11 cellular contexts compared by ENCODE assay signal in the genomic region with DNA sequence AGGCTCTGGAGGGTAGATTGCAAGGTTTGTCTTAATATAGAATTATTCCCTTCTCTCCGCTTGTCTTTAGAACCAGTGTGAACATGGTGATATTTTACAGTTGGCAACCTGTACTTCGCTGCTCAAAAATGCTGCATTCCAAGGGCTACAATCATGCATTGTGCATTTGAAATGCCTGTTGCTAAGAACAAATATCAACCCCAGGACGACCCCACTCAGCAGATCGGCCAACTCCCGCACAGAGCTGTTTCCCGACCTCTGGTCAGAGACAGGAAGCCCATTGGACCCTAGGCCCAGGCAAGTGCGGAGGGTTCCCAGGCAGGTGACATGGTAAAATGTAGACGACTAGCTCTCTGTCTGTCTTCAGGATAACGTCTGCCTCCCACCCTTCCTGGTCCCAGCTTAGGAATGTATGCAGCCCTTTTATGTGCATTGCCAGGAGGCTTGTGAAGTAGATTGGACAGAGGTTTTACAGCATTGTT.
DNase-seq lines count a peak whose midpoint lies in the region; ATAC-seq and TF ChIP-seq lines count a peak whose summit lies in the region.
"Had no signal": no experiment of that assay in that cellular context is flagged by ENCODE, and none has a peak within 500 bp of the region (broad histone marks: within the 10 kb centered on the region; RNA-seq: fewer than 3 reads in every experiment).

No MANE protein-coding gene starts in this region.

- peaks cover 6% of the 10 kb centered on the region for H3K4me1 ChIP-seq in CD4-positive, CD25-positive, alpha-beta regulatory T cell (ENCODE audit: control insufficient read depth, insufficient read depth, low read length, poor library complexity, severe bottlenecking)
- H3K4me1 ChIP-seq in psoas muscle, result peaks cover 33% of the 10 kb centered on the region

- H3K9me2 ChIP-seq in SU-DHL-6 (replicated peaks; ENCODE audit: insufficient read depth, low read length), result no peaks in the 10 kb centered on the region

- no peak overlapping the region for H3K4me3 ChIP-seq in CD4-positive, CD25-positive, alpha-beta regulatory T cell (ENCODE audit: low read depth, low read length)
- H3K4me3 ChIP-seq in SU-DHL-6 (ENCODE audit: insufficient read depth, low read length, poor library complexity, severe bottlenecking) (no peak overlapping the region), psoas muscle (no peak overlapping the region)

- TF ChIP-seq CTCF in SU-DHL-6 (IDR thresholded peaks at IDR 0.05; ENCODE audit: insufficient read depth, low read length, poor library complexity, severe bottlenecking), result no peak
- no peak for TF ChIP-seq CTCF in psoas muscle (IDR thresholded peaks at IDR 0.05)

- no peaks in the 10 kb centered on the region for H3K36me3 ChIP-seq in CD4-positive, CD25-positive, alpha-beta regulatory T cell (ENCODE audit: control insufficient read depth, insufficient read depth, low read length)
- H3K36me3 ChIP-seq in SU-DHL-6 (ENCODE audit: low read length), result no peaks in the 10 kb centered on the region
- no peaks in the 10 kb centered on the region for H3K36me3 ChIP-seq in psoas muscle (ENCODE audit: insufficient read depth in 1 of 2, low read depth in 1 of 2)

- no peaks in the 10 kb centered on the region for H3K9me3 ChIP-seq in CD4-positive, CD25-positive, alpha-beta regulatory T cell (ENCODE audit: control insufficient read depth in 2 of 2, low read length in 2 of 2)
- H3K9me3 ChIP-seq in SU-DHL-6 (ENCODE audit: insufficient read depth, low read length) (no peaks in the 10 kb centered on the region), psoas muscle (no peaks in the 10 kb centered on the region)

- peak overlapping the region; percentile 36 for H3K4me2 ChIP-seq in SU-DHL-6 (ENCODE audit: low read depth, low read length, poor library complexity, severe bottlenecking)

- intact Hi-C loops in psoas muscle (cut with DNase I), result loop anchor here (5.0 kb wide), 4 partner anchors 39 to 336 kb away; no protein-coding TSS in a partner anchor

- H3K4me3 Mint-ChIP-seq in CD4-positive, CD25-positive, alpha-beta regulatory T cell, result peak overlapping the region in 3 of 4 donors; percentile 57 to 70 (median 70)

- no peaks in the 10 kb centered on the region for H3K79me2 ChIP-seq in SU-DHL-6 (ENCODE audit: insufficient read depth, low read length)

- WGBS in psoas muscle, 3 donors, result 53 to 61% (median 59%) methylated on average over 9 of the region's 9 CpGs

- H3K9me3 Mint-ChIP-seq in CD4-positive, CD25-positive, alpha-beta regulatory T cell, result peaks cover 0 to 4% (median 0%) of the 10 kb centered on the region in 7 donors

- H3K36me3 Mint-ChIP-seq in CD4-positive, CD25-positive, alpha-beta regulatory T cell, result no peaks in the 10 kb centered on the region

- peak overlapping the region in 2 of 3 donors; percentile 12 to 15 for H3K27ac Mint-ChIP-seq in CD4-positive, CD25-positive, alpha-beta regulatory T cell

- no peak overlapping the region for H3K27ac ChIP-seq in CD4-positive, CD25-positive, alpha-beta regulatory T cell (ENCODE audit: insufficient read depth, low read length, poor library complexity, severe bottlenecking)
- H3K27ac ChIP-seq in SU-DHL-6 (ENCODE audit: low read depth, low read length) (no peak overlapping the region), psoas muscle (peak overlapping the region; percentile 50), caudate nucleus (ENCODE audit: low read depth, low read length) (no peak overlapping the region)
- H3K27ac ChIP-seq: epithelial cell of prostate, VCaP had no signal

- H3K27me3 ChIP-seq in CD4-positive, CD25-positive, alpha-beta regulatory T cell (ENCODE audit: control insufficient read depth, insufficient read depth, low read length), result no peaks in the 10 kb centered on the region
- no peaks in the 10 kb centered on the region for H3K27me3 ChIP-seq in SU-DHL-6 (ENCODE audit: low read length)
- no peaks in the 10 kb centered on the region for H3K27me3 ChIP-seq in psoas muscle (ENCODE audit: insufficient read depth in 3 of 3, low read length in 2 of 3)

- no peak overlapping the region for H2AFZ ChIP-seq in SU-DHL-6 (ENCODE audit: low read depth, low read length, severe bottlenecking)

- H3K27me3 Mint-ChIP-seq in CD4-positive, CD25-positive, alpha-beta regulatory T cell, result no peaks in the 10 kb centered on the region

- no peaks in the 10 kb centered on the region for H4K20me1 ChIP-seq in SU-DHL-6 (ENCODE audit: low read depth, low read length)

- H3K9ac ChIP-seq in SU-DHL-6 (ENCODE audit: low read length), result no peak overlapping the region

- no peak for DNase-seq in CD4-positive, CD25-positive, alpha-beta regulatory T cell
- DNase-seq in glomerular endothelial cell (ENCODE audit: extremely low read depth, low read depth, low spot score), result peak; percentile 81
- DNase-seq in psoas muscle, result no peak
- no peak for DNase-seq in caudate nucleus (lab: John Stamatoyannopoulos, UW)
- no peak for DNase-seq in cerebellar cortex (ENCODE audit: low spot score)
- DNase-seq in NOMO-1 (lab: John Stamatoyannopoulos, UW; ENCODE audit: unreplicated experiment in 2 of 2), result no peak
- no peak for DNase-seq in SKM-1 treated with dmso at 0.1 percent for 144 hours (lab: John Stamatoyannopoulos, UW; ENCODE audit: unreplicated experiment)
- DNase-seq: NCI-H1105 treated with DMSO at 0.1 percent for 48 hours had no signal

- peaks cover 11 to 25% (median 16%) of the 10 kb centered on the region in 4 donors for H3K4me1 Mint-ChIP-seq in CD4-positive, CD25-positive, alpha-beta regulatory T cell

- no peaks in the 10 kb centered on the region; the same call in 1 of the 2 replicates for H3F3A ChIP-seq in SU-DHL-6 (ENCODE audit: insufficient read depth)

- no peak for ATAC-seq in CD4-positive, CD25-positive, alpha-beta regulatory T cell (ENCODE audit: low read depth in 2 of 2)
- ATAC-seq in psoas muscle, result peak in 2 of 4 donors; percentile 3 to 19
